In the genomic region with DNA sequence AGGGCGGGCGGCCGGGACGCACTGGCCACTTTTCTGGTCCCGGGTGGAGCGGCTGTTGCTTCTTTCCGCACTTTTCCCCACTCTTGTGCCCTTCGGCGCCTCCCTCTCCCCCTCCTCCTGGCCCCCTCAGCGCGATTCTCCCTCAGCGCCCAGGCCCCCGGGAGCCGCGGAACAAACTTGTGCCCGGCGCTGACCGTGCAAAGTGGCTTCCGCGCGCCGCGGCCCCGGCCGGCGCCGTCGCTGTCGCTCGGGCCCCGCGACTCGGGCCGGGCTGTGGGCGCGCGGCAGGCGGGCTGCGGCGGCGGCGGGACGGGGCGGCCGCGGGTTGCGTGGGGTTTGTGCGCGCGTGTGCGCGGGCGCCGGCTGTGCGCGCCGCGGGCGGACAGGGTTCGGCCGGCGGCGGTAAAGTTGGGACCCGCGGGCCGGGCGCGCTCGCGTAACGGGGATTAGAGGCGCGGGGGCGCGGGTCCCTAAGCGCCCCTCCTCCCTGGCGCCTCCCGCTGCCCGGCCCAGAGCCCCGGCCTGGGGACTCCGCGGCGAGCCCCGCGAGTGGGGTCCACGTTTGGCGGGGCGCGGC, we compare ENCODE assay signal across 8 cellular contexts. TPM values are rescaled to one million over a fixed set of nuclear protein-coding genes. Genes with fewer than 3 reads are reported as not detected.
DNase-seq lines count a peak whose midpoint lies in the region; ATAC-seq and TF ChIP-seq lines count a peak whose summit lies in the region.

No MANE protein-coding gene starts in this region.

- CTCF ChIA-PET in AG04450 (lab: Charles Lee): no interaction called here

- DNase-seq in AG04450 (ENCODE audit: low read depth, low spot score) (no peak), dermis blood vessel endothelial cell (no peak)
- peak; percentile 34 for DNase-seq in stimulated activated CD8-positive, alpha-beta memory T cell treated with anti-CD3 and anti-CD28 coated beads, Interleukin-4, amount 100 ng/mL, for 48 hours
- no peak for DNase-seq in activated effector memory CD4-positive, alpha-beta T cell treated with anti-CD3 and anti-CD28 coated beads, Interleukin-2, amount 50 U/mL, for 16 hours

- ATAC-seq in GM19328 (IDR thresholded peaks at IDR 0.05; ENCODE audit: unreplicated experiment) (peak; percentile 7), HG03571 (IDR thresholded peaks at IDR 0.05; ENCODE audit: unreplicated experiment) (peak; percentile 10)

- no peak; the same call in 1 of the 2 replicates for TF ChIP-seq CTCF in AG04450 (IDR thresholded peaks at IDR 0.05; ENCODE audit: low read depth, low read length)

- POLR2A ChIA-PET in AG04450 (lab: Yijun Ruan, JAX): interaction anchor here (0.6 to 1.3 kb wide), 2 partner anchors 58 to 499 kb away, joined by 4 read pairs; no protein-coding TSS in a partner anchor

- 1% methylated on average over 74 to 89 of the region's 89 CpGs for WGBS in adipose tissue, 3 donors

- peak overlapping the region; percentile 88 for H3K4me3 ChIP-seq in AG04450 (ENCODE audit: low read depth, low read length)
- H3K4me3 ChIP-seq in iPS-18c (ENCODE audit: insufficient read depth, low read depth, low read length): peak overlapping the region; percentile 57

- peak overlapping the region; percentile 89 for H3K27ac ChIP-seq in AG04450 (ENCODE audit: low read depth, low read length)
- peak overlapping the region; percentile 11 for H3K27ac ChIP-seq in adipose tissue (ENCODE audit: low read depth, low read length)

- no peaks in the 10 kb centered on the region; the same call in 1 of the 2 replicates for H3K9me3 ChIP-seq in AG04450 (ENCODE audit: control insufficient read depth, insufficient read depth, low read length)
- H3K9me3 ChIP-seq in iPS-18c (ENCODE audit: control insufficient read depth, insufficient read depth, low read length): no peaks in the 10 kb centered on the region

- H3K27me3 ChIP-seq in AG04450 (ENCODE audit: control insufficient read depth, insufficient read depth, low read length): no peaks in the 10 kb centered on the region

RNA-seq across cellular contexts. Expression of gene ZEB1, which starts 0.7 kb away (rescaled TPM):
- polyA plus RNA-seq in AG04450 (2011; rRNA removed): 128 and 154 TPM in 2 replicates
- 224 and 338 TPM in 2 replicates for polyA minus RNA-seq in AG04450 (2011; rRNA and poly(A)+ RNA removed)
- 10 to 100 TPM in 2 of 3 donors, 1 to 10 TPM in 1; 2.9 to 77.8 (median 15.5) TPM for polyA plus RNA-seq in adipose tissue
- total RNA-seq in dermis blood vessel endothelial cell: 136 and 139 TPM in 2 replicates
